2 cellular contexts compared by ENCODE assay signal in the genomic region with DNA sequence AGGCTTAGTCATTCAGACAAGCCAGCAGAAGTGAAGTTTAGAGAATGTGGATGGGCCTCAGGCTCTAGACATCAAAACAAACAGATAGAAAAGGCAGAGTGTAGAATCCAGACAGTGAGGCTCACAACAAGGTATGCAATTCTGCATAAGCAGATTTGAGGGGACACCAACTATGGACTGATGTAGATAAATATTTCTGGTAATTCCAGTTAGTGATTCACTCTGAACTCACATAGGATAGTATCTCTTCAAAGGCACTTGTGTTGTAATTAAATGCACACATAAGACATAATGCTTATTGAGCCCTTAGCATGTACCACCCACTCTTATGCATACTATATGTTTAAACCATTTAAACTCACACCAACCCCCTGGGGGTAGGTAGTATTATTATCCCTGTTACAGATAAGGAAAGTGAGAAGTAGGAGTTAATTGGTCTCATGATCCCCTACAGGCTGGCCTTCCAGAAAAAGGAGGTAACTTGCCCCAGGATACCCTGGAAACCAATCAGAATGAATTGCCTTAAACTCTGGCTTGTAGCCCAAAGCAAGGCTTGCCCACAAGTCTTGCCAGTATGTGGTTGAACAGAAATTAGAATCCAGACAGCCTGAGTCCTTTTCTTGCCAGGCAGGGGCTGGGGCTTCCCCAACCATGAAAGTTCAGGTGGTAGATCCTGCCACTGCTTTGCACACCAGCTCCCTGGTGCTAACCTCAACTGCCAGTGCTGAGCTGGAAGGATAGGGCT.
TF ChIP-seq lines count a peak whose summit lies in the region.

No MANE protein-coding gene starts in this region.

TF ChIP-seq in K562, 482 proteins besides CTCF, POLR2A, EP300 and RAD21:
- TF ChIP-seq TCF7 (IDR thresholded peaks at IDR 0.05; ENCODE audit: borderline replicate concordance) (no peak), ILF3 (IDR thresholded peaks at IDR 0.05; ENCODE audit: borderline replicate concordance) (no peak), AFF1 (IDR thresholded peaks at IDR 0.05; ENCODE audit: low read depth in 1 of 2, partially characterized antibody in 2 of 2) (no peak)
TF ChIP-seq in K562: peak in this region for 0.

TF ChIP-seq in SK-N-SH, 30 proteins besides CTCF, POLR2A, EP300 and RAD21:
- TF ChIP-seq, protein P1, sequence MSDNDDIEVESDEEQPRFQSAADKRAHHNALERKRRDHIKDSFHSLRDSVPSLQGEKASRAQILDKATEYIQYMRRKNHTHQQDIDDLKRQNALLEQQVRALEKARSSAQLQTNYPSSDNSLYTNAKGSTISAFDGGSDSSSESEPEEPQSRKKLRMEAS (IDR thresholded peaks at IDR 0.05; ENCODE audit: low read depth) = no peak
- TF ChIP-seq CHD2 (IDR thresholded peaks at IDR 0.05; ENCODE audit: low read length, partially characterized antibody) (no peak), PBX3 (IDR thresholded peaks at IDR 0.05) (no peak), POLR2AphosphoS5 (IDR thresholded peaks at IDR 0.05; ENCODE audit: low read depth, low read length) (no peak), RXRA (IDR thresholded peaks at IDR 0.05; ENCODE audit: borderline replicate concordance, low read depth) (no peak), YY1 (IDR thresholded peaks at IDR 0.05; ENCODE audit: low read depth) (no peak), USF1 (IDR thresholded peaks at IDR 0.05; ENCODE audit: borderline replicate concordance, low read depth) (no peak)
